Comparison of ENCODE assay signal across 25 cellular contexts in the genomic region with DNA sequence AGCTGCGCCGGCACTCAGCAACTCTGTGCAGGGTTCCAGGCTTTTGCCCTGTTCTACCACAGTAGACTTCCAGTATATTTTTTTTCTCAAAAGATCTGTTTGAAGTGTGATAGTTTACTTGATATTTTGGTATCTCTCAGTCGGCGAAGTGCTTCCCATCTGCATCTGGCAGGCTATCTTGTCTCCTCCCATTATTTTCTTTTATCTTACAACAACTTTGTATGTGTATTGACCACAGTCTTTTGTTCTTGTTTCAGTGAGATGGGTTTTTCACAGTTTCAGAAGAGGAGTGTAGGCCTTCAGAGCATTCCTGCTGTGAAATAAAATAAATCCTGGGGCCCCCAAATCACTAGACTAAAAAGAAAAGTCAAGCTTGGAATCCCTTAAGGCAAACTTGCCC.
"Had no signal": no experiment of that assay in that cellular context is flagged by ENCODE, and none has a peak within 500 bp of the region (broad histone marks: within the 10 kb centered on the region; RNA-seq: fewer than 3 reads in every experiment).

No MANE protein-coding gene starts in this region.

- H3K36me3 Mint-ChIP-seq: immature natural killer cell; natural killer cell; stimulated activated memory B cell treated with anti-CD40 and anti-IgM and Interleukin-4, amounts not matched to agents 10 μg/mL and 1 μg/mL and 100 μg/mL, for 72 hours had no signal

- H3K9me3 Mint-ChIP-seq: neural crest cell had no signal

- H3K9me3 ChIP-seq: lower lobe of right lung, prostate gland, sigmoid colon, thoracic aorta, upper lobe of left lung had no signal

- H3K27me3 Mint-ChIP-seq: stimulated activated memory B cell treated with anti-CD40 and anti-IgM and Interleukin-4, amounts not matched to agents 10 μg/mL and 1 μg/mL and 100 μg/mL, for 72 hours had no signal

- H3K4me3 Mint-ChIP-seq: immature natural killer cell; natural killer cell; neural crest cell; stimulated activated memory B cell treated with anti-CD40 and anti-IgM and Interleukin-4, amounts not matched to agents 10 μg/mL and 1 μg/mL and 100 μg/mL, for 72 hours had no signal

- H3K27ac ChIP-seq: coronary artery, foreskin keratinocyte, gastroesophageal sphincter, heart right ventricle, lower lobe of right lung, prostate gland, sigmoid colon, thoracic aorta, tibial nerve, upper lobe of left lung had no signal

- H3K4me1 Mint-ChIP-seq: immature natural killer cell; natural killer cell; neural crest cell; stimulated activated memory B cell treated with anti-CD40 and anti-IgM and Interleukin-4, amounts not matched to agents 10 μg/mL and 1 μg/mL and 100 μg/mL, for 72 hours had no signal

- H3K27ac Mint-ChIP-seq: immature natural killer cell; natural killer cell; stimulated activated memory B cell treated with anti-CD40 and anti-IgM and Interleukin-4, amounts not matched to agents 10 μg/mL and 1 μg/mL and 100 μg/mL, for 72 hours had no signal

- H3K4me1 ChIP-seq: foreskin keratinocyte, gastroesophageal sphincter, heart right ventricle, lower lobe of right lung, prostate gland, sigmoid colon, tibial nerve, upper lobe of left lung had no signal

- ATAC-seq: esophagus mucosa; foreskin keratinocyte; gastroesophageal sphincter; heart right ventricle; left colon; left ventricle myocardium superior; lower lobe of right lung; natural killer cell; right cardiac atrium; stimulated activated memory B cell treated with anti-CD40 and anti-IgM and Interleukin-4, amounts not matched to agents 10 μg/mL and 1 μg/mL and 100 μg/mL, for 72 hours; stimulated activated naive CD8-positive, alpha-beta T cell treated with anti-CD3 and anti-CD28 coated beads, Interleukin-15, Interleukin-2, amounts not matched to agents 100 U/mL and 50 U/mL, for 24 hours had no signal

- H3K36me3 ChIP-seq: gastroesophageal sphincter, heart right ventricle, lower lobe of right lung, prostate gland, sigmoid colon, thoracic aorta, tibial nerve, upper lobe of left lung had no signal

- H3K27me3 ChIP-seq: foreskin keratinocyte, gastroesophageal sphincter, heart right ventricle, sigmoid colon, tibial nerve, upper lobe of left lung had no signal

- DNase-seq: dermis blood vessel endothelial cell; foreskin keratinocyte; heart right ventricle; hippocampal formation; immature natural killer cell; islet precursor cell; kidney glomerular epithelial cell; left colon; left ventricle myocardium superior; lower lobe of right lung; natural killer cell; right cardiac atrium; sigmoid colon; stimulated activated CD4-positive, alpha-beta T cell treated with anti-CD3 and anti-CD28 coated beads, Interleukin-2, amount 100 ng/mL, for 24 hours; stimulated activated CD4-positive, alpha-beta T cell treated with anti-CD3 and anti-CD28 coated beads, Interleukin-4, amount 100 ng/mL, for 24 hours; stimulated activated naive CD8-positive, alpha-beta T cell treated with anti-CD3 and anti-CD28 coated beads, Interleukin-15, Interleukin-2, amounts not matched to agents 100 U/mL and 50 U/mL, for 24 hours had no signal

- H3K4me3 ChIP-seq: coronary artery, gastroesophageal sphincter, heart right ventricle, lower lobe of right lung, prostate gland, sigmoid colon, thoracic aorta, tibial nerve, upper lobe of left lung had no signal
